16 cellular contexts compared by ENCODE assay signal in the genomic region with DNA sequence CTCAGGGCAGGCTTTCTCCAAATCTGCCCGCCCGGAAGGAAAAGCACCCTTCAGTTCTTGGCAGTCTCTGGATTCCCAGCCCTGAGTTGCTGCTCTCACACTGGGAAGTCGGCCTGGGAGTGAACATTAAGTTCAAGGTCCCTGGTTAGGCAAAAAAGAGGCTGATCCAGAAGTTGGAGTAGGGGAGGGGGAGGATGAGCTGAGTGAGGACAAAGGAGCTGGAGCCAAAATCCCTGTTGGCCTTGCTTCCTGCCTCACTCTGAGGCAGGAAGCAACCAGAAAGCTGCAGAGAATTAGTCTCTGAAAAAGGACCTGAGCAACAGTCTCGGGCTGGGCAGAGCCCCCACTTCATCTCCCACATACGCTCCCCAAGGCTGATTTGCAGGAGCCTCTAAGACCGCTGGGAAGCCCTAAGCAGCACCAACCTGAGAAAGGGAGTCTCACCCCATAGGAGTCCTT. TPM values are rescaled to one million over a fixed set of nuclear protein-coding genes. Genes with fewer than 3 reads are reported as not detected.
A peak's percentile ranks its signal among the peaks of the same experiment; 100 is the strongest.
DNase-seq lines count a peak whose midpoint lies in the region; ATAC-seq, FAIRE-seq and TF ChIP-seq lines count a peak whose summit lies in the region.
"Had no signal": no experiment of that assay in that cellular context is flagged by ENCODE, and none has a peak within 500 bp of the region (broad histone marks: within the 10 kb centered on the region; RNA-seq: fewer than 3 reads in every experiment).

No MANE protein-coding gene starts in this region.

- intact Hi-C loops in left cardiac atrium (cut with DNase I) = loop anchor here in 1 of 2 donors (5.0 kb wide), 1 partner anchor 78 kb away; no protein-coding TSS in a partner anchor

- no peak overlapping the region for H3K4me3 ChIP-seq in A549

- DNase-seq in A549 (ENCODE audit: low read depth in 1 of 2, low spot score in 1 of 2) (no peak), left cardiac atrium (peak; percentile 41), neural crest cell (ENCODE audit: low read depth, low spot score) (no peak), T-helper 1 cell (no peak), dedifferentiated amniotic fluid mesenchymal stem cell (ENCODE audit: extremely low spot score) (no peak), NCI-H2107 (lab: John Stamatoyannopoulos, UW) (no peak)
- DNase-seq in activated CD8-positive, alpha-beta memory T cell treated with anti-CD3 and anti-CD28 coated beads for 24 hours = no peak
- DNase-seq: activated B cell treated with CpG ODN at 0.5 μM for 24 hours, cerebellar nuclear complex, DMS79, RPMI8226 had no signal

- H3K27ac ChIP-seq in A549 (peak overlapping the region; percentile 3 to 79; a peak in 4 of 6 replicates), VCaP (peak overlapping the region; percentile 27; the same call in 1 of the 2 replicates)

- peaks cover 53% of the 10 kb centered on the region for H3K4me1 ChIP-seq in A549

- H3K4me3 Mint-ChIP-seq in neural crest cell = no peak overlapping the region
- H3K4me3 Mint-ChIP-seq: activated B cell treated with CpG ODN at 0.5 μM for 24 hours, IgD-negative memory B cell had no signal

- POLR2A ChIA-PET in A549 (lab: Yijun Ruan, JAX) = interaction anchor here (0.7 kb wide), 1 partner anchor 15 kb away, joined by 4 read pairs; no protein-coding TSS in a partner anchor

- H3K27me3 Mint-ChIP-seq in neural crest cell (ENCODE audit: low read depth) = no peaks in the 10 kb centered on the region
- H3K27me3 Mint-ChIP-seq: activated B cell treated with CpG ODN at 0.5 μM for 24 hours, IgD-negative memory B cell had no signal

- no peak for FAIRE-seq in A549 (lab: Jason Lieb, UNC)

- no peak for TF ChIP-seq EP300 in A549 (IDR thresholded peaks at IDR 0.05)

- no peak for TF ChIP-seq POLR2A in A549 (IDR thresholded peaks at IDR 0.05; ENCODE audit: low read length)

- 68% methylated on average over 6 of the region's 6 CpGs for WGBS in A549 (ENCODE audit: missing lambda C conversion rate)

- CTCF ChIA-PET in A549 (lab: Yijun Ruan, JAX) = interaction anchor here (0.6 to 13.5 kb wide), 8 partner anchors 9 to 315 kb away, joined by 3 to 211 read pairs (median 6); no protein-coding TSS in a partner anchor

- TF ChIP-seq RAD21 in A549 (conservative IDR thresholded peaks at IDR 0.05 in 1 of 2, IDR thresholded peaks at IDR 0.05 in 1 of 2) = no peak

- peaks cover 7% of the 10 kb centered on the region for H3K4me1 Mint-ChIP-seq in neural crest cell

- peak in 1 of 2 experiments; percentile 10; a peak in 2 of 6 replicates for ATAC-seq in A549
- ATAC-seq in left cardiac atrium = peak; percentile 60 to 81

- H3K36me3 Mint-ChIP-seq in neural crest cell (ENCODE audit: low read depth) = no peaks in the 10 kb centered on the region

- H3K9me3 Mint-ChIP-seq in neural crest cell = no peaks in the 10 kb centered on the region
- H3K9me3 Mint-ChIP-seq: activated B cell treated with CpG ODN at 0.5 μM for 24 hours; activated T-helper 2 cell treated with anti-CD3 and anti-CD28 coated beads, Interferon-gamma antibody, Interleukin-2, Interleukin-4, amounts not matched to agents 10 μg/mL and 5 μg/mL and 100 μg/mL, durations not matched to agents 14 hours and 24 hours and 36 hours; IgD-negative memory B cell had no signal

- TF ChIP-seq CTCF in A549 (IDR thresholded peaks at IDR 0.05) (no peak), VCaP (conservative IDR thresholded peaks at IDR 0.05) (no peak), neural crest cell (conservative IDR thresholded peaks at IDR 0.05) (no peak)

- H3K9me3 ChIP-seq in A549 = no peaks in the 10 kb centered on the region

- no peak overlapping the region for H3K4me2 ChIP-seq in A549

- H3K27ac Mint-ChIP-seq in neural crest cell (ENCODE audit: unreplicated experiment) = peak overlapping the region; percentile 72
- H3K27ac Mint-ChIP-seq: activated B cell treated with CpG ODN at 0.5 μM for 24 hours; activated T-helper 2 cell treated with anti-CD3 and anti-CD28 coated beads, Interferon-gamma antibody, Interleukin-2, Interleukin-4, amounts not matched to agents 10 μg/mL and 5 μg/mL and 100 μg/mL, durations not matched to agents 14 hours and 24 hours and 36 hours; IgD-negative memory B cell had no signal

TF ChIP-seq in A549, 52 proteins besides CTCF, POLR2A, EP300 and RAD21:
- TF ChIP-seq, protein P1, sequence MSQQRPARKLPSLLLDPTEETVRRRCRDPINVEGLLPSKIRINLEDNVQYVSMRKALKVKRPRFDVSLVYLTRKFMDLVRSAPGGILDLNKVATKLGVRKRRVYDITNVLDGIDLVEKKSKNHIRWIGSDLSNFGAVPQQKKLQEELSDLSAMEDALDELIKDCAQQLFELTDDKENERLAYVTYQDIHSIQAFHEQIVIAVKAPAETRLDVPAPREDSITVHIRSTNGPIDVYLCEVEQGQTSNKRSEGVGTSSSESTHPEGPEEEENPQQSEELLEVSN (IDR thresholded peaks at IDR 0.05; ENCODE audit: borderline replicate concordance, low read depth) = no peak
- TF ChIP-seq EHF (CRISPR knock-in tag; IDR thresholded peaks at IDR 0.05) = no peak
- no peak for TF ChIP-seq CBX8 (IDR thresholded peaks at IDR 0.05)
- no peak for TF ChIP-seq NPAS2 (CRISPR knock-in tag; IDR thresholded peaks at IDR 0.05; ENCODE audit: borderline replicate concordance)
- no peak for TF ChIP-seq RNF2 (IDR thresholded peaks at IDR 0.05; ENCODE audit: borderline replicate concordance, low read depth)
- TF ChIP-seq, protein P2, sequence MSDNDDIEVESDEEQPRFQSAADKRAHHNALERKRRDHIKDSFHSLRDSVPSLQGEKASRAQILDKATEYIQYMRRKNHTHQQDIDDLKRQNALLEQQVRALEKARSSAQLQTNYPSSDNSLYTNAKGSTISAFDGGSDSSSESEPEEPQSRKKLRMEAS (IDR thresholded peaks at IDR 0.05) = no peak
- TF ChIP-seq FOSB (CRISPR knock-in tag; IDR thresholded peaks at IDR 0.05) = no peak
- TF ChIP-seq, protein P3, sequence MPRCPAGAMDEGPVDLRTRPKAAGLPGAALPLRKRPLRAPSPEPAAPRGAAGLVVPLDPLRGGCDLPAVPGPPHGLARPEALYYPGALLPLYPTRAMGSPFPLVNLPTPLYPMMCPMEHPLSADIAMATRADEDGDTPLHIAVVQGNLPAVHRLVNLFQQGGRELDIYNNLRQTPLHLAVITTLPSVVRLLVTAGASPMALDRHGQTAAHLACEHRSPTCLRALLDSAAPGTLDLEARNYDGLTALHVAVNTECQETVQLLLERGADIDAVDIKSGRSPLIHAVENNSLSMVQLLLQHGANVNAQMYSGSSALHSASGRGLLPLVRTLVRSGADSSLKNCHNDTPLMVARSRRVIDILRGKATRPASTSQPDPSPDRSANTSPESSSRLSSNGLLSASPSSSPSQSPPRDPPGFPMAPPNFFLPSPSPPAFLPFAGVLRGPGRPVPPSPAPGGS (IDR thresholded peaks at IDR 0.05) = no peak
- TF ChIP-seq CEBPB (IDR thresholded peaks at IDR 0.05) = no peak
- TF ChIP-seq RARB (CRISPR knock-in tag; IDR thresholded peaks at IDR 0.05) = no peak
- TF ChIP-seq MAFK (IDR thresholded peaks at IDR 0.05; ENCODE audit: partially characterized antibody) = no peak
- TF ChIP-seq, protein P4, sequence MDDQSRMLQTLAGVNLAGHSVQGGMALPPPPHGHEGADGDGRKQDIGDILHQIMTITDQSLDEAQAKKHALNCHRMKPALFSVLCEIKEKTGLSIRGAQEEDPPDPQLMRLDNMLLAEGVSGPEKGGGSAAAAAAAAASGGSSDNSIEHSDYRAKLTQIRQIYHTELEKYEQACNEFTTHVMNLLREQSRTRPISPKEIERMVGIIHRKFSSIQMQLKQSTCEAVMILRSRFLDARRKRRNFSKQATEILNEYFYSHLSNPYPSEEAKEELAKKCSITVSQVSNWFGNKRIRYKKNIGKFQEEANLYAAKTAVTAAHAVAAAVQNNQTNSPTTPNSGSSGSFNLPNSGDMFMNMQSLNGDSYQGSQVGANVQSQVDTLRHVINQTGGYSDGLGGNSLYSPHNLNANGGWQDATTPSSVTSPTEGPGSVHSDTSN (IDR thresholded peaks at IDR 0.05) = no peak
- TF ChIP-seq RCOR1 (IDR thresholded peaks at IDR 0.05; ENCODE audit: low read depth, low read length) = no peak
- no peak for TF ChIP-seq HEYL (CRISPR knock-in tag; IDR thresholded peaks at IDR 0.05)
- no peak for TF ChIP-seq MYC (IDR thresholded peaks at IDR 0.05; ENCODE audit: borderline replicate concordance, low read length)
- TF ChIP-seq KDM1A (IDR thresholded peaks at IDR 0.05; ENCODE audit: low read depth) = no peak
- TF ChIP-seq POLR2AphosphoS2 (conservative IDR thresholded peaks at IDR 0.05; ENCODE audit: low read length) = no peak
TF ChIP-seq in A549: peak in this region for 0.

RNA-seq across cellular contexts. Expression of a gene that starts 15.0 kb away (rescaled TPM):
- polyA plus RNA-seq in A549 (2011; rRNA removed) (3,799 and 4,312 TPM in 2 replicates), A549 (2017; fragmentation: RNase III; extraction: RNeasy Plus Mini Kit Qiagen cat#74134 plus additional on column Dnase treatment) (3,127 to 3,794 TPM (median 3,716 TPM) in 3 replicates)
- 5,803 and 7,483 TPM in 2 replicates for polyA plus RNA-seq in A549 (2012; cell fraction: cytosol; rRNA removed)
- 1,682 and 2,988 TPM in 2 replicates for polyA plus RNA-seq in A549 (2012; cell fraction: nucleus; rRNA removed)
- 949 and 1,168 TPM in 2 replicates for polyA minus RNA-seq in A549 (2011; rRNA and poly(A)+ RNA removed)
- total RNA-seq in left cardiac atrium (1,000 to 10,000 TPM; 1,239 to 1,275 TPM), neural crest cell (2,170 and 2,213 TPM in 2 replicates)

RNA-seq across cellular contexts. Expression of a gene that starts 43.3 kb away (rescaled TPM):
- polyA plus RNA-seq in A549 (2011; rRNA removed) = 24.4 and 27.7 TPM in 2 replicates
- 28.2 and 45.6 TPM in 2 replicates for polyA plus RNA-seq in A549 (2012; cell fraction: cytosol; rRNA removed)
- 70.2 and 91.2 TPM in 2 replicates for polyA plus RNA-seq in A549 (2012; cell fraction: nucleus; rRNA removed)
- polyA plus RNA-seq in A549 (2017; fragmentation: RNase III; extraction: RNeasy Plus Mini Kit Qiagen cat#74134 plus additional on column Dnase treatment) = 50.8 to 59.7 TPM (median 55.8 TPM) in 3 replicates
- polyA minus RNA-seq in A549 (2011; rRNA and poly(A)+ RNA removed) = 37.2 and 50.7 TPM in 2 replicates
- total RNA-seq in left cardiac atrium = 10 to 100 TPM; 59.3 to 71.2 TPM
- total RNA-seq in neural crest cell = 108 and 112 TPM in 2 replicates

RNA-seq across cellular contexts. Expression of a gene that starts 51.9 kb away (rescaled TPM):
- polyA plus RNA-seq in A549 (2011; rRNA removed) (not detected in 2 replicates), A549 (2017; fragmentation: RNase III; extraction: RNeasy Plus Mini Kit Qiagen cat#74134 plus additional on column Dnase treatment) (not detected in 3 replicates)
- polyA plus RNA-seq in A549 (2012; cell fraction: cytosol; rRNA removed) = 0.06 and 0.19 TPM in 2 replicates
- polyA plus RNA-seq in A549 (2012; cell fraction: nucleus; rRNA removed) = 0.11 TPM in 1 of 2 replicates, not detected in the other
- polyA minus RNA-seq in A549 (2011; rRNA and poly(A)+ RNA removed) = not detected in 2 replicates
- total RNA-seq in left cardiac atrium (100 to 1,000 TPM; 255 to 433 TPM), neural crest cell (6.3 and 7.3 TPM in 2 replicates)
- total RNA-seq: A673 had no signal
- polyA plus RNA-seq: neural cell had no signal

Comparison
In these comparisons a context has a peak if more than half of its experiments do, and no peak if none do; other contexts are left out.
1. RNA of a gene that starts 51.9 kb away (total RNA-seq): 255 to 433 TPM in left cardiac atrium; 6.3 to 7.3 TPM in neural crest cell; every median in the first group is over 10 times any median in the second.